ENCODE assay signal across 8 cellular contexts in genomic region chr6:44312901-44313788, GRCh38. TPM values are rescaled to one million over a fixed set of nuclear protein-coding genes. Genes with fewer than 3 reads are reported as not detected.
DNase-seq lines count a peak whose midpoint lies in the region; TF ChIP-seq lines count a peak whose summit lies in the region.

TSS of gene AARS2 (minus strand) at chr6:44313347. CDS start at chr6:44313323, 24 bp downstream.

- peak within 1 kb of the TSS; percentile 96 for H3K27ac Mint-ChIP-seq in neural crest cell (ENCODE audit: unreplicated experiment)

- peak within 1 kb of the TSS; percentile 40 to 87 (median 80) for H3K27ac ChIP-seq in stomach

- TF ChIP-seq CTCF in foreskin fibroblast (IDR thresholded peaks at IDR 0.05; ENCODE audit: low read depth, low read length) = peak; percentile 99
- TF ChIP-seq CTCF in neural crest cell (conservative IDR thresholded peaks at IDR 0.05) = peak; percentile 99
- TF ChIP-seq CTCF in stomach (IDR thresholded peaks at IDR 0.05) = peak in 5 of 7 experiments; percentile 82 to 96 (median 91)

- peak; percentile 83 for DNase-seq in GDM1 (lab: John Stamatoyannopoulos, UW)
- DNase-seq in H7 = peak; percentile 95
- peak; percentile 87 for DNase-seq in LoVo (ENCODE audit: low spot score)
- peak; percentile 97 for DNase-seq in activated effector memory CD4-positive, alpha-beta T cell treated with anti-CD3 and anti-CD28 coated beads, Interleukin-2, amount 50 U/mL, for 16 hours
- DNase-seq in foreskin fibroblast = peak; percentile 78 to 94
- DNase-seq in neural crest cell (ENCODE audit: low read depth, low spot score) = peak; percentile 98
- peak; percentile 88 for DNase-seq in stomach

- no peak for TF ChIP-seq EP300 in stomach (IDR thresholded peaks at IDR 0.05)

- peaks cover 12% of the 10 kb centered on the region for H3K36me3 Mint-ChIP-seq in neural crest cell (ENCODE audit: low read depth)

- H3K27me3 Mint-ChIP-seq in neural crest cell (ENCODE audit: low read depth) = peaks cover 21% of the 10 kb centered on the region

- peaks cover 6 to 16% (median 13%) of the 10 kb centered on the region in 4 donors for H3K4me1 ChIP-seq in stomach

- intact Hi-C loops in stomach (cut with DNase I; ENCODE audit: low total_unique reads) = no loop called here

- TF ChIP-seq POLR2A in Raji (IDR thresholded peaks at IDR 0.05; ENCODE audit: insufficient read depth, low read depth, low read length) (peak; percentile 97), stomach (IDR thresholded peaks at IDR 0.05) (no peak)

- peaks cover 31% of the 10 kb centered on the region for H3K36me3 ChIP-seq in H7 (replicated peaks; ENCODE audit: control insufficient read depth, insufficient read depth, low read length)
- H3K36me3 ChIP-seq in stomach = peaks cover 30 to 37% (median 33%) of the 10 kb centered on the region in 4 donors

- H3K27me3 ChIP-seq in H7 (ENCODE audit: control insufficient read depth, insufficient read depth, low read length) = no peaks in the 10 kb centered on the region; the same call in 1 of the 2 replicates
- peaks cover 0 to 6% (median 4%) of the 10 kb centered on the region in 3 donors for H3K27me3 ChIP-seq in stomach

- H3K4me3 ChIP-seq in H7 (ENCODE audit: insufficient read depth, low read depth, low read length) (peak within 1 kb of the TSS; percentile 92), foreskin fibroblast (ENCODE audit: low read depth in 1 of 2, low read length in 2 of 2) (peak within 1 kb of the TSS; percentile 93 to 98), stomach (peak within 1 kb of the TSS; percentile 75 to 91 (median 86))

- H3K4me1 Mint-ChIP-seq in neural crest cell = peaks cover 15% of the 10 kb centered on the region

- no peaks in the 10 kb centered on the region for H3K9me3 ChIP-seq in stomach

- 2 to 3% (median 3%) methylated on average over 45 to 52 of the region's 52 CpGs for WGBS in stomach, 5 donors

- H3K9me3 Mint-ChIP-seq in neural crest cell = no peaks in the 10 kb centered on the region

- H3K4me3 Mint-ChIP-seq in neural crest cell = peak within 1 kb of the TSS; percentile 99

RNA-seq across cellular contexts. Expression of gene AARS2, which starts in this region (rescaled TPM):
- total RNA-seq in H7 (2014; rRNA removed; shearing (Covaris generic)) = 25.5 and 28.3 TPM in 2 replicates
- total RNA-seq in neural crest cell = 32.1 and 33.6 TPM in 2 replicates
- total RNA-seq in stomach = 10 to 100 TPM in 2 of 5 donors, 1 to 10 TPM in 3; 6.4 to 19.3 (median 8.0) TPM
- 1 to 10 TPM; 2.9 to 4.2 (median 3.1) TPM for polyA plus RNA-seq in stomach

Comparison
In these comparisons a context has a peak if more than half of its experiments do, and no peak if none do; other contexts are left out.
1. Peak in every context shown above with its lines: DNase-seq, H3K4me3 ChIP-seq and H3K27ac ChIP-seq.